ENCODE assay signal across 21 cellular contexts in genomic region chr1:209736467-209737117, GRCh38. TPM values are rescaled to one million over a fixed set of nuclear protein-coding genes. Genes with fewer than 3 reads are reported as not detected.
"Had no signal": no experiment of that assay in that cellular context is flagged by ENCODE, and none has a peak within 500 bp of the region (broad histone marks: within the 10 kb centered on the region; RNA-seq: fewer than 3 reads in every experiment).

No MANE protein-coding gene starts in this region.

- H3K4me3 Mint-ChIP-seq: immature natural killer cell, nephron had no signal

- DNase-seq: activated CD4-positive, alpha-beta T cell treated with anti-CD3 and anti-CD28 coated beads for 1 hour; activated CD8-positive, alpha-beta memory T cell treated with anti-CD3 and anti-CD28 coated beads for 24 hours; activated gamma-delta T cell; adrenal gland; cortex of kidney; effector CD4-positive, alpha-beta T cell; heart right ventricle; immature natural killer cell; kidney glomerular epithelial cell; left ventricle myocardium inferior; mammary epithelial cell; midbrain; stimulated activated CD4-positive, alpha-beta T cell treated with anti-CD3 and anti-CD28 coated beads, Interleukin-4, amount 100 ng/mL, for 1 hour; SW 1271; uterus; WERI-Rb-1 had no signal

- H3K9me3 Mint-ChIP-seq: immature natural killer cell, nephron had no signal

- H3K36me3 Mint-ChIP-seq: immature natural killer cell had no signal

- H3K27ac Mint-ChIP-seq: nephron had no signal

- H3K4me1 Mint-ChIP-seq: immature natural killer cell had no signal

- ATAC-seq: esophagus mucosa, heart right ventricle, sciatic nerve had no signal

RNA-seq across cellular contexts. Expression of gene TRAF3IP3, which starts 19.3 kb away (rescaled TPM):
- total RNA-seq: astrocyte had no signal

RNA-seq across cellular contexts. Expression of gene HSD11B1, which starts 31.9 kb away (rescaled TPM):
- total RNA-seq: astrocyte, mammary epithelial cell, smooth muscle cell had no signal
